In genomic region chr1:110144366-110144765, GRCh38 we compare ENCODE assay signal across 1 cellular context.
TF ChIP-seq lines count a peak whose summit lies in the region.

No MANE protein-coding gene starts in this region.

TF ChIP-seq in HepG2, 621 proteins besides CTCF, POLR2A, EP300 and RAD21:
- TF ChIP-seq KLF13 (CRISPR knock-in tag; IDR thresholded peaks at IDR 0.05): no peak
- TF ChIP-seq CREB1 (IDR thresholded peaks at IDR 0.05): no peak
- no peak for TF ChIP-seq CREB1 (CRISPR knock-in tag; IDR thresholded peaks at IDR 0.05)
- TF ChIP-seq NCOA2 (CRISPR knock-in tag; IDR thresholded peaks at IDR 0.05): no peak
- TF ChIP-seq KLF16 (CRISPR knock-in tag; IDR thresholded peaks at IDR 0.05): no peak
- TF ChIP-seq ZNF878 (CRISPR knock-in tag; IDR thresholded peaks at IDR 0.05): no peak
- no peak for TF ChIP-seq MIER2 (CRISPR knock-in tag; IDR thresholded peaks at IDR 0.05)
- no peak for TF ChIP-seq ZNF720 (CRISPR knock-in tag; IDR thresholded peaks at IDR 0.05)
- no peak for TF ChIP-seq ZNF615 (CRISPR knock-in tag; IDR thresholded peaks at IDR 0.05; ENCODE audit: borderline replicate concordance)
- TF ChIP-seq THAP11 (CRISPR knock-in tag; IDR thresholded peaks at IDR 0.05): no peak
- TF ChIP-seq HOMEZ (CRISPR knock-in tag; IDR thresholded peaks at IDR 0.05; ENCODE audit: low read depth): no peak
- no peak for TF ChIP-seq ZNF138 (CRISPR knock-in tag; IDR thresholded peaks at IDR 0.05; ENCODE audit: low read depth)
- no peak for TF ChIP-seq SOX5 (CRISPR knock-in tag; IDR thresholded peaks at IDR 0.05; ENCODE audit: borderline replicate concordance)
- no peak for TF ChIP-seq ZNF773 (CRISPR knock-in tag; IDR thresholded peaks at IDR 0.05; ENCODE audit: borderline replicate concordance)
- TF ChIP-seq MAFF (IDR thresholded peaks at IDR 0.05; ENCODE audit: low read depth, low read length): no peak
TF ChIP-seq in HepG2: peak in this region for 0.
